In the genomic region with DNA sequence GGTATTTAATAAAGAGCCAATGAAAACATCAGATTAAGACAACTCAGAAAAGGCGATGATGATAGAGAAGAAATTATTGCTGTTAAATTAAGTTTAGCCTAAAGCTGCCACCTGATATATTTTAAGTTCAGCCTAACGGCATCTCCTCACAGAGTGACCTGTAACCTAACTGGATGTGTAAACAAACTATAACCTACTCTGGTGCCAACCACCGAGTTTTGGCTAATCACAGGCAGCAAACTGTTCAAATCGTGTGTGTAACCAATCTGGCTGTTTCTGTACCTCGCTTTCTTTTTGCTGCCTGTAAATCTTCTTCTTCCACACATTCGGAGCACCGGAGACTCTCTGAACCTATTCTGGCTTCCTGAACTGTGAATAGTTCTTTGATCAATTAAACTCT, we compare ENCODE assay signal across 16 cellular contexts.
"Had no signal": no experiment of that assay in that cellular context is flagged by ENCODE, and none has a peak within 500 bp of the region (broad histone marks: within the 10 kb centered on the region; RNA-seq: fewer than 3 reads in every experiment).

No MANE protein-coding gene starts in this region.

- H3K4me3 ChIP-seq: adrenal gland, lower lobe of right lung, sigmoid colon, spleen had no signal

- H3K9me3 ChIP-seq: adrenal gland, lower lobe of right lung, neutrophil, sigmoid colon, spleen had no signal

- DNase-seq: activated CD4-positive, alpha-beta T cell treated with anti-CD3 and anti-CD28 coated beads for 1 hour; activated gamma-delta T cell; effector CD8-positive, alpha-beta T cell; left cardiac atrium; lower lobe of right lung; sigmoid colon; spleen; stimulated activated naive B cell treated with anti-CD40 and anti-IgM and Interleukin-4, amounts not matched to agents 10 μg/mL and 1 μg/mL and 100 μg/mL, for 72 hours; T-helper 2 cell; WERI-Rb-1 had no signal

- H3K27ac ChIP-seq: adrenal gland, lower lobe of right lung, neutrophil, parathyroid adenoma, sigmoid colon, spleen, WERI-Rb-1 had no signal

- H3K27me3 ChIP-seq: neutrophil, sigmoid colon had no signal

- ATAC-seq: activated naive CD4-positive, alpha-beta T cell treated with anti-CD3 and anti-CD28 coated beads, Interleukin-2, amount 50 U/mL, for 72 hours; natural killer cell treated with Interleukin-12 subunit alpha and Interleukin-12 subunit beta and Interleukin-15 and Interleukin-18, amount 100 ng/mL, for 72 hours; stimulated activated naive B cell treated with anti-CD40 and anti-IgM and Interleukin-4, amounts not matched to agents 10 μg/mL and 1 μg/mL and 100 μg/mL, for 72 hours had no signal

- H3K36me3 Mint-ChIP-seq: activated naive CD4-positive, alpha-beta T cell treated with anti-CD3 and anti-CD28 coated beads, Interleukin-2, amount 50 U/mL, for 72 hours; natural killer cell treated with Interleukin-12 subunit alpha and Interleukin-12 subunit beta and Interleukin-15 and Interleukin-18, amount 100 ng/mL, for 72 hours; stimulated activated naive B cell treated with anti-CD40 and anti-IgM and Interleukin-4, amounts not matched to agents 10 μg/mL and 1 μg/mL and 100 μg/mL, for 72 hours had no signal

- H3K27ac Mint-ChIP-seq: activated naive CD4-positive, alpha-beta T cell treated with anti-CD3 and anti-CD28 coated beads, Interleukin-2, amount 50 U/mL, for 72 hours; dendritic cell treated with granulocyte-macrophage colony-stimulating factor and Interleukin-4, amounts not matched to agents 40 ng/mL and 50 ng/mL, for 4 days; natural killer cell treated with Interleukin-12 subunit alpha and Interleukin-12 subunit beta and Interleukin-15 and Interleukin-18, amount 100 ng/mL, for 72 hours; stimulated activated naive B cell treated with anti-CD40 and anti-IgM and Interleukin-4, amounts not matched to agents 10 μg/mL and 1 μg/mL and 100 μg/mL, for 72 hours had no signal

- H3K9me3 Mint-ChIP-seq: activated naive CD4-positive, alpha-beta T cell treated with anti-CD3 and anti-CD28 coated beads, Interleukin-2, amount 50 U/mL, for 72 hours; dendritic cell treated with granulocyte-macrophage colony-stimulating factor and Interleukin-4, amounts not matched to agents 40 ng/mL and 50 ng/mL, for 4 days; natural killer cell treated with Interleukin-12 subunit alpha and Interleukin-12 subunit beta and Interleukin-15 and Interleukin-18, amount 100 ng/mL, for 72 hours; stimulated activated naive B cell treated with anti-CD40 and anti-IgM and Interleukin-4, amounts not matched to agents 10 μg/mL and 1 μg/mL and 100 μg/mL, for 72 hours had no signal

- H3K4me3 Mint-ChIP-seq: dendritic cell treated with granulocyte-macrophage colony-stimulating factor and Interleukin-4, amounts not matched to agents 40 ng/mL and 50 ng/mL, for 4 days; natural killer cell treated with Interleukin-12 subunit alpha and Interleukin-12 subunit beta and Interleukin-15 and Interleukin-18, amount 100 ng/mL, for 72 hours; stimulated activated naive B cell treated with anti-CD40 and anti-IgM and Interleukin-4, amounts not matched to agents 10 μg/mL and 1 μg/mL and 100 μg/mL, for 72 hours had no signal

- H3K36me3 ChIP-seq: adrenal gland, lower lobe of right lung, neutrophil, sigmoid colon, spleen, WERI-Rb-1 had no signal

- H3K4me1 ChIP-seq: parathyroid adenoma, sigmoid colon, spleen had no signal
